2 cellular contexts compared by ENCODE assay signal in the genomic region with DNA sequence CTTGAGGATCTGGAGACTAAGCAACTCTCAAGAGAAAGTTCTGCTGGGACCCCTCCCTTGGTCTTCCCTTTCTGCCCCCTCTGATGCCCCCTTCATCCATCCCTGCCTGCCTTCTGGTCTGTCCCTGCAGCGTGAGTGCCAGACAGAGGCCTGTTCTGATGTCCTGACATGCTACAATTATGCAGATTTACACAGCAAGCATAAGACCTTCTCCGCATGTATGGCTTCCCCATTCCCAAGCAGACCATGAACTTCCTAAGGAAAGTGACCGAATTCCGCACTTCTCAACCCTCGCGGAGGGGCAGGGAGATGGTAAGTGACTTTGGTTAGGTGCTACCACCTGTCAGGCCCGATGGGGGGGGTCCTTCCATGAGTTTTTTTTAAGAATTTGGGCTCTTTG.
TF ChIP-seq lines count a peak whose summit lies in the region.

No MANE protein-coding gene starts in this region.

TF ChIP-seq in HepG2, 621 proteins besides CTCF, POLR2A, EP300 and RAD21:
- TF ChIP-seq ZNF605 (CRISPR knock-in tag; IDR thresholded peaks at IDR 0.05) (0 out of 2 replicates have a peak, but pooled peaks have one; percentile 5), HMG20B (CRISPR knock-in tag; conservative IDR thresholded peaks at IDR 0.05) (no peak), ZNF180 (CRISPR knock-in tag; IDR thresholded peaks at IDR 0.05; ENCODE audit: borderline replicate concordance, low read depth) (no peak)
- TF ChIP-seq, protein P1, sequence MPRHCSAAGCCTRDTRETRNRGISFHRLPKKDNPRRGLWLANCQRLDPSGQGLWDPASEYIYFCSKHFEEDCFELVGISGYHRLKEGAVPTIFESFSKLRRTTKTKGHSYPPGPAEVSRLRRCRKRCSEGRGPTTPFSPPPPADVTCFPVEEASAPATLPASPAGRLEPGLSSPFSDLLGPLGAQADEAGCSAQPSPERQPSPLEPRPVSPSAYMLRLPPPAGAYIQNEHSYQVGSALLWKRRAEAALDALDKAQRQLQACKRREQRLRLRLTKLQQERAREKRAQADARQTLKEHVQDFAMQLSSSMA (CRISPR knock-in tag; IDR thresholded peaks at IDR 0.05) = no peak
- TF ChIP-seq, protein P2, sequence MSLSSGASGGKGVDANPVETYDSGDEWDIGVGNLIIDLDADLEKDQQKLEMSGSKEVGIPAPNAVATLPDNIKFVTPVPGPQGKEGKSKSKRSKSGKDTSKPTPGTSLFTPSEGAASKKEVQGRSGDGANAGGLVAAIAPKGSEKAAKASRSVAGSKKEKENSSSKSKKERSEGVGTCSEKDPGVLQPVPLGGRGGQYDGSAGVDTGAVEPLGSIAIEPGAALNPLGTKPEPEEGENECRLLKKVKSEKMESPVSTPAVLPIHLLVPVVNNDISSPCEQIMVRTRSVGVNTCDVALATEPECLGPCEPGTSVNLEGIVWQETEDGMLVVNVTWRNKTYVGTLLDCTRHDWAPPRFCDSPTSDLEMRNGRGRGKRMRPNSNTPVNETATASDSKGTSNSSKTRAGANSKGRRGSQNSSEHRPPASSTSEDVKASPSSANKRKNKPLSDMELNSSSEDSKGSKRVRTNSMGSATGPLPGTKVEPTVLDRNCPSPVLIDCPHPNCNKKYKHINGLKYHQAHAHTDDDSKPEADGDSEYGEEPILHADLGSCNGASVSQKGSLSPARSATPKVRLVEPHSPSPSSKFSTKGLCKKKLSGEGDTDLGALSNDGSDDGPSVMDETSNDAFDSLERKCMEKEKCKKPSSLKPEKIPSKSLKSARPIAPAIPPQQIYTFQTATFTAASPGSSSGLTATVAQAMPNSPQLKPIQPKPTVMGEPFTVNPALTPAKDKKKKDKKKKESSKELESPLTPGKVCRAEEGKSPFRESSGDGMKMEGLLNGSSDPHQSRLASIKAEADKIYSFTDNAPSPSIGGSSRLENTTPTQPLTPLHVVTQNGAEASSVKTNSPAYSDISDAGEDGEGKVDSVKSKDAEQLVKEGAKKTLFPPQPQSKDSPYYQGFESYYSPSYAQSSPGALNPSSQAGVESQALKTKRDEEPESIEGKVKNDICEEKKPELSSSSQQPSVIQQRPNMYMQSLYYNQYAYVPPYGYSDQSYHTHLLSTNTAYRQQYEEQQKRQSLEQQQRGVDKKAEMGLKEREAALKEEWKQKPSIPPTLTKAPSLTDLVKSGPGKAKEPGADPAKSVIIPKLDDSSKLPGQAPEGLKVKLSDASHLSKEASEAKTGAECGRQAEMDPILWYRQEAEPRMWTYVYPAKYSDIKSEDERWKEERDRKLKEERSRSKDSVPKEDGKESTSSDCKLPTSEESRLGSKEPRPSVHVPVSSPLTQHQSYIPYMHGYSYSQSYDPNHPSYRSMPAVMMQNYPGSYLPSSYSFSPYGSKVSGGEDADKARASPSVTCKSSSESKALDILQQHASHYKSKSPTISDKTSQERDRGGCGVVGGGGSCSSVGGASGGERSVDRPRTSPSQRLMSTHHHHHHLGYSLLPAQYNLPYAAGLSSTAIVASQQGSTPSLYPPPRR (CRISPR knock-in tag; IDR thresholded peaks at IDR 0.05; ENCODE audit: borderline replicate concordance) = no peak
- TF ChIP-seq, protein P3, sequence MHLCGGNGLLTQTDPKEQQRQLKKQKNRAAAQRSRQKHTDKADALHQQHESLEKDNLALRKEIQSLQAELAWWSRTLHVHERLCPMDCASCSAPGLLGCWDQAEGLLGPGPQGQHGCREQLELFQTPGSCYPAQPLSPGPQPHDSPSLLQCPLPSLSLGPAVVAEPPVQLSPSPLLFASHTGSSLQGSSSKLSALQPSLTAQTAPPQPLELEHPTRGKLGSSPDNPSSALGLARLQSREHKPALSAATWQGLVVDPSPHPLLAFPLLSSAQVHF (CRISPR knock-in tag; IDR thresholded peaks at IDR 0.05) = no peak
- TF ChIP-seq, protein P4, sequence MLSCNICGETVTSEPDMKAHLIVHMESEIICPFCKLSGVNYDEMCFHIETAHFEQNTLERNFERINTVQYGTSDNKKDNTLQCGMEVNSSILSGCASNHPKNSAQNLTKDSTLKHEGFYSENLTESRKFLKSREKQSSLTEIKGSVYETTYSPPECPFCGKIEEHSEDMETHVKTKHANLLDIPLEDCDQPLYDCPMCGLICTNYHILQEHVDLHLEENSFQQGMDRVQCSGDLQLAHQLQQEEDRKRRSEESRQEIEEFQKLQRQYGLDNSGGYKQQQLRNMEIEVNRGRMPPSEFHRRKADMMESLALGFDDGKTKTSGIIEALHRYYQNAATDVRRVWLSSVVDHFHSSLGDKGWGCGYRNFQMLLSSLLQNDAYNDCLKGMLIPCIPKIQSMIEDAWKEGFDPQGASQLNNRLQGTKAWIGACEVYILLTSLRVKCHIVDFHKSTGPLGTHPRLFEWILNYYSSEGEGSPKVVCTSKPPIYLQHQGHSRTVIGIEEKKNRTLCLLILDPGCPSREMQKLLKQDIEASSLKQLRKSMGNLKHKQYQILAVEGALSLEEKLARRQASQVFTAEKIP (CRISPR knock-in tag; IDR thresholded peaks at IDR 0.05; ENCODE audit: borderline replicate concordance) = no peak
TF ChIP-seq in HepG2: peak in this region for 1.

TF ChIP-seq in H1, 55 proteins besides CTCF, POLR2A, EP300 and RAD21:
- no peak for TF ChIP-seq MAFK (IDR thresholded peaks at IDR 0.05; ENCODE audit: low read depth, low read length)
- no peak for TF ChIP-seq KDM5A (IDR thresholded peaks at IDR 0.05; ENCODE audit: low read length)
- no peak for TF ChIP-seq CHD1 (IDR thresholded peaks at IDR 0.05; ENCODE audit: low read depth, low read length)
- TF ChIP-seq BCL11A (IDR thresholded peaks at IDR 0.05; ENCODE audit: low read depth in 2 of 2, low read length in 2 of 2) = no peak
- TF ChIP-seq, protein P5, sequence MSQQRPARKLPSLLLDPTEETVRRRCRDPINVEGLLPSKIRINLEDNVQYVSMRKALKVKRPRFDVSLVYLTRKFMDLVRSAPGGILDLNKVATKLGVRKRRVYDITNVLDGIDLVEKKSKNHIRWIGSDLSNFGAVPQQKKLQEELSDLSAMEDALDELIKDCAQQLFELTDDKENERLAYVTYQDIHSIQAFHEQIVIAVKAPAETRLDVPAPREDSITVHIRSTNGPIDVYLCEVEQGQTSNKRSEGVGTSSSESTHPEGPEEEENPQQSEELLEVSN (IDR thresholded peaks at IDR 0.05) = no peak
- no peak for TF ChIP-seq POLR2AphosphoS5 (IDR thresholded peaks at IDR 0.05; ENCODE audit: low read depth, low read length)
- TF ChIP-seq SIRT6 (IDR thresholded peaks at IDR 0.05; ENCODE audit: low read length) = no peak
- TF ChIP-seq, protein P6, sequence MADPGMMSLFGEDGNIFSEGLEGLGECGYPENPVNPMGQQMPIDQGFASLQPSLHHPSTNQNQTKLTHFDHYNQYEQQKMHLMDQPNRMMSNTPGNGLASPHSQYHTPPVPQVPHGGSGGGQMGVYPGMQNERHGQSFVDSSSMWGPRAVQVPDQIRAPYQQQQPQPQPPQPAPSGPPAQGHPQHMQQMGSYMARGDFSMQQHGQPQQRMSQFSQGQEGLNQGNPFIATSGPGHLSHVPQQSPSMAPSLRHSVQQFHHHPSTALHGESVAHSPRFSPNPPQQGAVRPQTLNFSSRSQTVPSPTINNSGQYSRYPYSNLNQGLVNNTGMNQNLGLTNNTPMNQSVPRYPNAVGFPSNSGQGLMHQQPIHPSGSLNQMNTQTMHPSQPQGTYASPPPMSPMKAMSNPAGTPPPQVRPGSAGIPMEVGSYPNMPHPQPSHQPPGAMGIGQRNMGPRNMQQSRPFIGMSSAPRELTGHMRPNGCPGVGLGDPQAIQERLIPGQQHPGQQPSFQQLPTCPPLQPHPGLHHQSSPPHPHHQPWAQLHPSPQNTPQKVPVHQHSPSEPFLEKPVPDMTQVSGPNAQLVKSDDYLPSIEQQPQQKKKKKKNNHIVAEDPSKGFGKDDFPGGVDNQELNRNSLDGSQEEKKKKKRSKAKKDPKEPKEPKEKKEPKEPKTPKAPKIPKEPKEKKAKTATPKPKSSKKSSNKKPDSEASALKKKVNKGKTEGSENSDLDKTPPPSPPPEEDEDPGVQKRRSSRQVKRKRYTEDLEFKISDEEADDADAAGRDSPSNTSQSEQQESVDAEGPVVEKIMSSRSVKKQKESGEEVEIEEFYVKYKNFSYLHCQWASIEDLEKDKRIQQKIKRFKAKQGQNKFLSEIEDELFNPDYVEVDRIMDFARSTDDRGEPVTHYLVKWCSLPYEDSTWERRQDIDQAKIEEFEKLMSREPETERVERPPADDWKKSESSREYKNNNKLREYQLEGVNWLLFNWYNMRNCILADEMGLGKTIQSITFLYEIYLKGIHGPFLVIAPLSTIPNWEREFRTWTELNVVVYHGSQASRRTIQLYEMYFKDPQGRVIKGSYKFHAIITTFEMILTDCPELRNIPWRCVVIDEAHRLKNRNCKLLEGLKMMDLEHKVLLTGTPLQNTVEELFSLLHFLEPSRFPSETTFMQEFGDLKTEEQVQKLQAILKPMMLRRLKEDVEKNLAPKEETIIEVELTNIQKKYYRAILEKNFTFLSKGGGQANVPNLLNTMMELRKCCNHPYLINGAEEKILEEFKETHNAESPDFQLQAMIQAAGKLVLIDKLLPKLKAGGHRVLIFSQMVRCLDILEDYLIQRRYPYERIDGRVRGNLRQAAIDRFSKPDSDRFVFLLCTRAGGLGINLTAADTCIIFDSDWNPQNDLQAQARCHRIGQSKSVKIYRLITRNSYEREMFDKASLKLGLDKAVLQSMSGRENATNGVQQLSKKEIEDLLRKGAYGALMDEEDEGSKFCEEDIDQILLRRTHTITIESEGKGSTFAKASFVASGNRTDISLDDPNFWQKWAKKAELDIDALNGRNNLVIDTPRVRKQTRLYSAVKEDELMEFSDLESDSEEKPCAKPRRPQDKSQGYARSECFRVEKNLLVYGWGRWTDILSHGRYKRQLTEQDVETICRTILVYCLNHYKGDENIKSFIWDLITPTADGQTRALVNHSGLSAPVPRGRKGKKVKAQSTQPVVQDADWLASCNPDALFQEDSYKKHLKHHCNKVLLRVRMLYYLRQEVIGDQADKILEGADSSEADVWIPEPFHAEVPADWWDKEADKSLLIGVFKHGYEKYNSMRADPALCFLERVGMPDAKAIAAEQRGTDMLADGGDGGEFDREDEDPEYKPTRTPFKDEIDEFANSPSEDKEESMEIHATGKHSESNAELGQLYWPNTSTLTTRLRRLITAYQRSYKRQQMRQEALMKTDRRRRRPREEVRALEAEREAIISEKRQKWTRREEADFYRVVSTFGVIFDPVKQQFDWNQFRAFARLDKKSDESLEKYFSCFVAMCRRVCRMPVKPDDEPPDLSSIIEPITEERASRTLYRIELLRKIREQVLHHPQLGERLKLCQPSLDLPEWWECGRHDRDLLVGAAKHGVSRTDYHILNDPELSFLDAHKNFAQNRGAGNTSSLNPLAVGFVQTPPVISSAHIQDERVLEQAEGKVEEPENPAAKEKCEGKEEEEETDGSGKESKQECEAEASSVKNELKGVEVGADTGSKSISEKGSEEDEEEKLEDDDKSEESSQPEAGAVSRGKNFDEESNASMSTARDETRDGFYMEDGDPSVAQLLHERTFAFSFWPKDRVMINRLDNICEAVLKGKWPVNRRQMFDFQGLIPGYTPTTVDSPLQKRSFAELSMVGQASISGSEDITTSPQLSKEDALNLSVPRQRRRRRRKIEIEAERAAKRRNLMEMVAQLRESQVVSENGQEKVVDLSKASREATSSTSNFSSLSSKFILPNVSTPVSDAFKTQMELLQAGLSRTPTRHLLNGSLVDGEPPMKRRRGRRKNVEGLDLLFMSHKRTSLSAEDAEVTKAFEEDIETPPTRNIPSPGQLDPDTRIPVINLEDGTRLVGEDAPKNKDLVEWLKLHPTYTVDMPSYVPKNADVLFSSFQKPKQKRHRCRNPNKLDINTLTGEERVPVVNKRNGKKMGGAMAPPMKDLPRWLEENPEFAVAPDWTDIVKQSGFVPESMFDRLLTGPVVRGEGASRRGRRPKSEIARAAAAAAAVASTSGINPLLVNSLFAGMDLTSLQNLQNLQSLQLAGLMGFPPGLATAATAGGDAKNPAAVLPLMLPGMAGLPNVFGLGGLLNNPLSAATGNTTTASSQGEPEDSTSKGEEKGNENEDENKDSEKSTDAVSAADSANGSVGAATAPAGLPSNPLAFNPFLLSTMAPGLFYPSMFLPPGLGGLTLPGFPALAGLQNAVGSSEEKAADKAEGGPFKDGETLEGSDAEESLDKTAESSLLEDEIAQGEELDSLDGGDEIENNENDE (IDR thresholded peaks at IDR 0.05; ENCODE audit: insufficient replicate concordance, low read length) = no peak
- no peak for TF ChIP-seq HDAC6 (IDR thresholded peaks at IDR 0.05; ENCODE audit: low read depth, low read length)
- TF ChIP-seq KDM1A (IDR thresholded peaks at IDR 0.05; ENCODE audit: borderline replicate concordance, low read length) = no peak
- TF ChIP-seq NRF1 (IDR thresholded peaks at IDR 0.05; ENCODE audit: low read depth, low read length) = no peak
- no peak for TF ChIP-seq EZH2 (IDR thresholded peaks at IDR 0.05; ENCODE audit: low read depth, low read length, severe bottlenecking)
- TF ChIP-seq SUZ12 (IDR thresholded peaks at IDR 0.05; ENCODE audit: low read length) = no peak
- no peak for TF ChIP-seq NANOG (IDR thresholded peaks at IDR 0.05; ENCODE audit: insufficient read depth, low read depth, low read length, poor library complexity, severe bottlenecking)
- TF ChIP-seq JUN (IDR thresholded peaks at IDR 0.05; ENCODE audit: low read depth, low read length) = no peak
